In the genomic region with DNA sequence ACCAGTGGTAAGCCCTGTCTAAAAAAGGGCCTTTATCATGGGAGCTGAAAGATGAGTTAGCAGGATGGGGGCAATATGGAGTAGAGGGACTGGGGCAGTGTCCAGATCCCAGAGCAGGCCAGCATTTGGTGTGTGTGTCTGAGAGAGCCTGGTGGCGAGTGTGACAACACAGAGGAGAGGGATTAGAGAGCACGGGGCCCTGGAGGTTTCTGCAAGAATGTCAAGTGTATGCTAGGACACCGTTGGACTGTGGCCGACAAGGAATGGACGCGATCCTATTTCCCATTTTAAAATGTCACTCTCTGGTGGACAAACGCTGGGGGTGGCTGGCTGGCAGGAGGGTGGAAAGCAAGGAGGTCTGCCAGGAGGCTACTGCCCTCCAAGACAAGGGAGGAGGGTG, we compare ENCODE assay signal across 1 cellular context.
TF ChIP-seq lines count a peak whose summit lies in the region.

No MANE protein-coding gene starts in this region.

TF ChIP-seq in GM23338, 12 proteins besides CTCF, POLR2A, EP300 and RAD21 (continued from another document):
- no peak for TF ChIP-seq STAT1 (IDR thresholded peaks at IDR 0.05; ENCODE audit: unreplicated experiment)
- TF ChIP-seq, protein P1, sequence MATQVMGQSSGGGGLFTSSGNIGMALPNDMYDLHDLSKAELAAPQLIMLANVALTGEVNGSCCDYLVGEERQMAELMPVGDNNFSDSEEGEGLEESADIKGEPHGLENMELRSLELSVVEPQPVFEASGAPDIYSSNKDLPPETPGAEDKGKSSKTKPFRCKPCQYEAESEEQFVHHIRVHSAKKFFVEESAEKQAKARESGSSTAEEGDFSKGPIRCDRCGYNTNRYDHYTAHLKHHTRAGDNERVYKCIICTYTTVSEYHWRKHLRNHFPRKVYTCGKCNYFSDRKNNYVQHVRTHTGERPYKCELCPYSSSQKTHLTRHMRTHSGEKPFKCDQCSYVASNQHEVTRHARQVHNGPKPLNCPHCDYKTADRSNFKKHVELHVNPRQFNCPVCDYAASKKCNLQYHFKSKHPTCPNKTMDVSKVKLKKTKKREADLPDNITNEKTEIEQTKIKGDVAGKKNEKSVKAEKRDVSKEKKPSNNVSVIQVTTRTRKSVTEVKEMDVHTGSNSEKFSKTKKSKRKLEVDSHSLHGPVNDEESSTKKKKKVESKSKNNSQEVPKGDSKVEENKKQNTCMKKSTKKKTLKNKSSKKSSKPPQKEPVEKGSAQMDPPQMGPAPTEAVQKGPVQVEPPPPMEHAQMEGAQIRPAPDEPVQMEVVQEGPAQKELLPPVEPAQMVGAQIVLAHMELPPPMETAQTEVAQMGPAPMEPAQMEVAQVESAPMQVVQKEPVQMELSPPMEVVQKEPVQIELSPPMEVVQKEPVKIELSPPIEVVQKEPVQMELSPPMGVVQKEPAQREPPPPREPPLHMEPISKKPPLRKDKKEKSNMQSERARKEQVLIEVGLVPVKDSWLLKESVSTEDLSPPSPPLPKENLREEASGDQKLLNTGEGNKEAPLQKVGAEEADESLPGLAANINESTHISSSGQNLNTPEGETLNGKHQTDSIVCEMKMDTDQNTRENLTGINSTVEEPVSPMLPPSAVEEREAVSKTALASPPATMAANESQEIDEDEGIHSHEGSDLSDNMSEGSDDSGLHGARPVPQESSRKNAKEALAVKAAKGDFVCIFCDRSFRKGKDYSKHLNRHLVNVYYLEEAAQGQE (IDR thresholded peaks at IDR 0.05; ENCODE audit: unreplicated experiment) = no peak
- TF ChIP-seq POLR2AphosphoS5 (IDR thresholded peaks at IDR 0.05; ENCODE audit: low read depth) = no peak
- no peak for TF ChIP-seq NANOG (IDR thresholded peaks at IDR 0.05; ENCODE audit: borderline replicate concordance)
- no peak for TF ChIP-seq ZNF462 (CRISPR knock-in tag; IDR thresholded peaks at IDR 0.05)
TF ChIP-seq in GM23338: peak in this region for 0.
